In genomic region chr2:26647981-26648380, GRCh38 we compare ENCODE assay signal across 19 cellular contexts. TPM values are rescaled to one million over a fixed set of nuclear protein-coding genes. Genes with fewer than 3 reads are reported as not detected.
DNase-seq lines count a peak whose midpoint lies in the region; ATAC-seq and TF ChIP-seq lines count a peak whose summit lies in the region.
"Had no signal": no experiment of that assay in that cellular context is flagged by ENCODE, and none has a peak within 500 bp of the region (broad histone marks: within the 10 kb centered on the region; RNA-seq: fewer than 3 reads in every experiment).

No MANE protein-coding gene starts in this region.

- H3K4me3 ChIP-seq in HCT116 (replicated peaks in 1 of 2; ENCODE audit: low read depth in 1 of 2, low read length in 2 of 2), result no peak overlapping the region
- H3K4me3 ChIP-seq: BLaER1 treated with 17β-estradiol and CSF1 and Interleukin-3, amounts not matched to agents 10 nM and 100 nM; GM12878; GM23338 had no signal

- H3K27me3 Mint-ChIP-seq in chondrocyte (ENCODE audit: low read depth), result peaks cover 44% of the 10 kb centered on the region

- no peak overlapping the region for H3K27ac ChIP-seq in HCT116 (ENCODE audit: low read depth, low read length)
- H3K27ac ChIP-seq: BLaER1 treated with 17β-estradiol and CSF1 and Interleukin-3, amounts not matched to agents 10 nM and 100 nM had no signal

- POLR2A ChIA-PET in HCT116 (lab: Charles Lee), result no interaction called here

- H3K4me1 Mint-ChIP-seq in chondrocyte (ENCODE audit: low read depth), result peaks cover 16% of the 10 kb centered on the region
- H3K4me1 Mint-ChIP-seq: CD4-positive, CD25-positive, alpha-beta regulatory T cell had no signal

- H3K36me3 ChIP-seq in HCT116 (ENCODE audit: control insufficient read depth in 1 of 2, insufficient read depth in 2 of 2, low read length in 2 of 2), result no peaks in the 10 kb centered on the region
- H3K36me3 ChIP-seq: BLaER1 treated with 17β-estradiol and CSF1 and Interleukin-3, amounts not matched to agents 10 nM and 100 nM had no signal

- TF ChIP-seq RAD21 in HCT116 (IDR thresholded peaks at IDR 0.05; ENCODE audit: low read depth), result no peak

- RAD21 ChIA-PET in HCT116 (lab: Charles Lee; ENCODE audit: low non-redundant PET in 1 of 2, low total read pairs in 2 of 2, uncharacterized antibody in 2 of 2, unreplicated experiment in 2 of 2), result no interaction called here

- peaks cover 27% of the 10 kb centered on the region for H3K27me3 ChIP-seq in HCT116 (ENCODE audit: insufficient read depth, low read length)
- H3K27me3 ChIP-seq: BLaER1 treated with 17β-estradiol and CSF1 and Interleukin-3, amounts not matched to agents 10 nM and 100 nM had no signal

- no peaks in the 10 kb centered on the region for H3K4me1 ChIP-seq in HCT116 (ENCODE audit: control insufficient read depth in 1 of 2, insufficient read depth in 2 of 2, low read length in 2 of 2)

- no TSS peak for BruUV-seq in HCT116 (replicated peaks; lab: Mats Ljungman, UMichigan)

- CTCF ChIA-PET in HCT116 (lab: Charles Lee), result no interaction called here

- H3K4me3 Mint-ChIP-seq in chondrocyte (ENCODE audit: unreplicated experiment), result no peak overlapping the region
- H3K4me3 Mint-ChIP-seq: CD4-positive, CD25-positive, alpha-beta regulatory T cell; GM23338; H9 had no signal

- no peak overlapping the region for H3K27ac Mint-ChIP-seq in chondrocyte (ENCODE audit: unreplicated experiment)
- H3K27ac Mint-ChIP-seq: CD4-positive, CD25-positive, alpha-beta regulatory T cell; GM23338 had no signal

- intact Hi-C loops in HCT116 (cut with micrococcal nuclease), result no loop called here

- no peaks in the 10 kb centered on the region for H4K20me1 ChIP-seq in HCT116 (ENCODE audit: insufficient read depth)
- H4K20me1 ChIP-seq: BLaER1 treated with 17β-estradiol and CSF1 and Interleukin-3, amounts not matched to agents 10 nM and 100 nM had no signal

- no peaks in the 10 kb centered on the region for H3K79me2 ChIP-seq in HCT116 (ENCODE audit: insufficient read depth, low read length)

- DNase-seq in HCT116 (ENCODE audit: low read depth, low spot score), result no peak
- peak; percentile 37 for DNase-seq in chondrocyte (ENCODE audit: low spot score)
- peak; percentile 33 for DNase-seq in islet precursor cell
- DNase-seq in stimulated activated CD8-positive, alpha-beta memory T cell treated with anti-CD3 and anti-CD28 coated beads, Interleukin-4, amount 100 ng/mL, for 48 hours, result peak; percentile 8
- no peak for DNase-seq in NCI-H748 (lab: John Stamatoyannopoulos, UW; ENCODE audit: unreplicated experiment)
- DNase-seq in NCI-H146 treated with DMSO at 0.1 percent for 48 hours (lab: John Stamatoyannopoulos, UW; ENCODE audit: unreplicated experiment), result no peak
- DNase-seq: ACHN; Calu3; CD4-positive, CD25-positive, alpha-beta regulatory T cell; DMS 273 treated with DMSO at 0.1 percent for 48 hours; DMS79 had no signal

- H3K36me3 Mint-ChIP-seq in chondrocyte (ENCODE audit: low read depth), result no peaks in the 10 kb centered on the region
- H3K36me3 Mint-ChIP-seq: CD4-positive, CD25-positive, alpha-beta regulatory T cell had no signal

- no peak overlapping the region for H3K9ac ChIP-seq in HCT116 (ENCODE audit: low read length)
- H3K9ac ChIP-seq: BLaER1 treated with 17β-estradiol and CSF1 and Interleukin-3, amounts not matched to agents 10 nM and 100 nM had no signal

- no peak overlapping the region for H3K4me2 ChIP-seq in HCT116 (ENCODE audit: low read length)
- H3K4me2 ChIP-seq: GM23338 had no signal

- no peak for TF ChIP-seq POLR2A in HCT116 (IDR thresholded peaks at IDR 0.05; ENCODE audit: borderline replicate concordance, extremely low read depth, insufficient read depth, insufficient read length)

- no peak overlapping the region for H2AFZ ChIP-seq in HCT116 (ENCODE audit: low read depth, low read length, poor library complexity, severe bottlenecking)
- H2AFZ ChIP-seq: GM23338 had no signal

- no peaks in the 10 kb centered on the region for H3K9me3 Mint-ChIP-seq in chondrocyte (ENCODE audit: low read depth)
- H3K9me3 Mint-ChIP-seq: CD4-positive, CD25-positive, alpha-beta regulatory T cell; GM23338 had no signal

- TF ChIP-seq CTCF in HCT116 (IDR thresholded peaks at IDR 0.05 in 2 of 3, conservative IDR thresholded peaks at IDR 0.05 in 1 of 3; ENCODE audit: borderline replicate concordance in 1 of 3, insufficient read depth in 1 of 3, low read depth in 2 of 3, low read length in 2 of 3), result no peak
- TF ChIP-seq CTCF in chondrocyte (IDR thresholded peaks at IDR 0.05), result no peak

- ATAC-seq in HCT116 (peak; percentile 47; the same call in 1 of the 2 replicates), GM21526 (IDR thresholded peaks at IDR 0.05; ENCODE audit: low FRiP score, unreplicated experiment) (no peak)
- ATAC-seq: GM12878, HepG2 had no signal

- H3K9me3 ChIP-seq in HCT116 (ENCODE audit: control insufficient read depth in 1 of 2, insufficient read depth in 1 of 2, low read depth in 1 of 2, low read length in 2 of 2), result no peaks in the 10 kb centered on the region
- H3K9me3 ChIP-seq: BLaER1 treated with 17β-estradiol and CSF1 and Interleukin-3, amounts not matched to agents 10 nM and 100 nM had no signal

- H3K9me2 ChIP-seq in HCT116 (ENCODE audit: insufficient read depth), result no peaks in the 10 kb centered on the region

TF ChIP-seq in HCT116, 20 proteins besides CTCF, POLR2A, EP300 and RAD21:
- TF ChIP-seq, protein P1, sequence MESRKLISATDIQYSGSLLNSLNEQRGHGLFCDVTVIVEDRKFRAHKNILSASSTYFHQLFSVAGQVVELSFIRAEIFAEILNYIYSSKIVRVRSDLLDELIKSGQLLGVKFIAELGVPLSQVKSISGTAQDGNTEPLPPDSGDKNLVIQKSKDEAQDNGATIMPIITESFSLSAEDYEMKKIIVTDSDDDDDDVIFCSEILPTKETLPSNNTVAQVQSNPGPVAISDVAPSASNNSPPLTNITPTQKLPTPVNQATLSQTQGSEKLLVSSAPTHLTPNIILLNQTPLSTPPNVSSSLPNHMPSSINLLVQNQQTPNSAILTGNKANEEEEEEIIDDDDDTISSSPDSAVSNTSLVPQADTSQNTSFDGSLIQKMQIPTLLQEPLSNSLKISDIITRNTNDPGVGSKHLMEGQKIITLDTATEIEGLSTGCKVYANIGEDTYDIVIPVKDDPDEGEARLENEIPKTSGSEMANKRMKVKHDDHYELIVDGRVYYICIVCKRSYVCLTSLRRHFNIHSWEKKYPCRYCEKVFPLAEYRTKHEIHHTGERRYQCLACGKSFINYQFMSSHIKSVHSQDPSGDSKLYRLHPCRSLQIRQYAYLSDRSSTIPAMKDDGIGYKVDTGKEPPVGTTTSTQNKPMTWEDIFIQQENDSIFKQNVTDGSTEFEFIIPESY (IDR thresholded peaks at IDR 0.05; ENCODE audit: extremely low read depth, insufficient replicate concordance, low read length), result no peak
- TF ChIP-seq, protein P2, sequence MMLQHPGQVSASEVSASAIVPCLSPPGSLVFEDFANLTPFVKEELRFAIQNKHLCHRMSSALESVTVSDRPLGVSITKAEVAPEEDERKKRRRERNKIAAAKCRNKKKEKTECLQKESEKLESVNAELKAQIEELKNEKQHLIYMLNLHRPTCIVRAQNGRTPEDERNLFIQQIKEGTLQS (IDR thresholded peaks at IDR 0.05), result no peak
- TF ChIP-seq ZFX (IDR thresholded peaks at IDR 0.05) (no peak), FOSL1 (IDR thresholded peaks at IDR 0.05; ENCODE audit: low read depth) (no peak), POLR2AphosphoS5 (IDR thresholded peaks at IDR 0.05; ENCODE audit: low read depth, low read length) (no peak), YY1 (IDR thresholded peaks at IDR 0.05; ENCODE audit: extremely low read depth, insufficient replicate concordance, low read depth, low read length) (no peak), CBX3 (IDR thresholded peaks at IDR 0.05; ENCODE audit: low read depth) (no peak), EZH2 (IDR thresholded peaks at IDR 0.05) (no peak)

RNA-seq across cellular contexts. Expression of gene CIB4, which starts 6.8 kb away (rescaled TPM):
- total RNA-seq in HCT116 (2021; ENCODE audit: unreplicated experiment) (not detected), chondrocyte (not detected in 3 replicates)
- polyA plus RNA-seq in HCT116 (2012), result 0.36 TPM in 1 of 2 replicates, not detected in the other
- total RNA-seq: A172; Calu3; CD4-positive, CD25-positive, alpha-beta regulatory T cell; G401; GM12878; GM23338; H9; HepG2 had no signal
- polyA plus RNA-seq: CD4-positive, CD25-positive, alpha-beta regulatory T cell; GM12878; GM23338; HepG2 had no signal

RNA-seq across cellular contexts. Expression of gene KCNK3, which starts 44.5 kb away (rescaled TPM):
- 0.71 TPM for total RNA-seq in HCT116 (2021; ENCODE audit: unreplicated experiment)
- 0.31 and 0.65 TPM in 2 replicates for polyA plus RNA-seq in HCT116 (2012)
- total RNA-seq in chondrocyte, result 0.77 to 2.9 TPM (median 2.8 TPM) in 3 replicates
- total RNA-seq: Calu3; CD4-positive, CD25-positive, alpha-beta regulatory T cell; G401; GM23338; HepG2 had no signal
- polyA plus RNA-seq: CD4-positive, CD25-positive, alpha-beta regulatory T cell; GM12878; GM23338; HepG2 had no signal

Comparison
In these comparisons a context has a peak if more than half of its experiments do, and no peak if none do; other contexts are left out.
1. DNase-seq: peak in chondrocyte (single experiment), islet precursor cell (single experiment) and stimulated activated CD8-positive, alpha-beta memory T cell treated with anti-CD3 and anti-CD28 coated beads, Interleukin-4, amount 100 ng/mL, for 48 hours (single experiment); none in HCT116 (single experiment), NCI-H748 (single experiment) and NCI-H146 treated with DMSO at 0.1 percent for 48 hours (single experiment).